ENCODE assay signal across 1 cellular context in the genomic region with DNA sequence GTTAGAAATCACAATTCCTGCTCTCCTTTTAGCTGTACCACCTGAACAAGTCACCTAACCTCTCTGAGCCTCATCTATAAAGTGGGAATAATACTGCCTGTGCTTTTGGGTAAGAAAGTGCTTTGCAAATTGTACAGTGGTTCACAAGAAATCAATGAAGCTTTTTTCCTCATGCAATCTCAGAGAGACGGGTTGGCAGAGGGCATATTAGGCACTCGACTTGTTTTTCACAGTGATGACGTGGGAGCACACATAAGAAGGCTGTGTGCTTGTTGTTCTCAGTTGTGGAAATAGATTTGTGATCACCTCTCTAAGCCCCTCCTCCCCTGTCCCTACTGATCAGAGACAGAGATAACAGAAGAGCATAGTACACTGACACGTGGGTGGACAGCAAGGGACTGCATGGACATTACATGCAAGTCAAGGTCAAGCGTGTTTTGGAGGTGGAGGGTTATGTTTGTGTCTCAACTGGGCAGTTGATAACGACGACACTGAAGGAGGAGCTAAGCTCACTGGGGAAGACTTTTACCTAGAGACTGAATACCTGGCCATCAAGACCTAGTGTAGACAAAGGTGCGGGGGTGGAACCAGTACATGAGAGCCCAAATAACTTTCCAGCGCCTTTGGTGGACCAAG.
TF ChIP-seq lines count a peak whose summit lies in the region.

No MANE protein-coding gene starts in this region.

TF ChIP-seq in HepG2, 621 proteins besides CTCF, POLR2A, EP300 and RAD21 (continued from another document and continues in another):
- TF ChIP-seq ZUFSP (CRISPR knock-in tag; IDR thresholded peaks at IDR 0.05; ENCODE audit: borderline replicate concordance) (no peak), DR1 (CRISPR knock-in tag; IDR thresholded peaks at IDR 0.05) (no peak), MYPOP (CRISPR knock-in tag; IDR thresholded peaks at IDR 0.05) (peak; percentile 90), TFAP4 (IDR thresholded peaks at IDR 0.05; ENCODE audit: borderline replicate concordance, low read depth) (peak; percentile 71; the same call in 1 of the 2 replicates), FOXM1 (CRISPR knock-in tag; IDR thresholded peaks at IDR 0.05) (no peak), FOSL2 (CRISPR knock-in tag; IDR thresholded peaks at IDR 0.05) (peak; percentile 93), SIX1 (CRISPR knock-in tag; IDR thresholded peaks at IDR 0.05; ENCODE audit: borderline replicate concordance) (peak; percentile 45; the same call in 1 of the 2 replicates), ESRRA (CRISPR knock-in tag; IDR thresholded peaks at IDR 0.05; ENCODE audit: low read depth) (peak; percentile 94), MAFK (conservative IDR thresholded peaks at IDR 0.05 in 1 of 2, IDR thresholded peaks at IDR 0.05 in 1 of 2; ENCODE audit: low read length in 2 of 2) (no peak), ZBTB33 (CRISPR knock-in tag; IDR thresholded peaks at IDR 0.05) (peak; percentile 70), ZBTB3 (CRISPR knock-in tag; IDR thresholded peaks at IDR 0.05; ENCODE audit: borderline replicate concordance, low read depth) (peak; percentile 99), ZNF282 (IDR thresholded peaks at IDR 0.05; ENCODE audit: partially characterized antibody) (no peak), GFI1 (CRISPR knock-in tag; IDR thresholded peaks at IDR 0.05; ENCODE audit: borderline replicate concordance) (peak; percentile 16; the same call in 1 of the 2 replicates), ZNF790 (CRISPR knock-in tag; IDR thresholded peaks at IDR 0.05; ENCODE audit: borderline replicate concordance) (no peak), ZNF550 (CRISPR knock-in tag; IDR thresholded peaks at IDR 0.05; ENCODE audit: borderline replicate concordance) (no peak), CCDC6 (CRISPR knock-in tag; IDR thresholded peaks at IDR 0.05) (peak; percentile 81), SNAI1 (CRISPR knock-in tag; IDR thresholded peaks at IDR 0.05; ENCODE audit: borderline replicate concordance) (no peak), HMGXB4 (CRISPR knock-in tag; IDR thresholded peaks at IDR 0.05; ENCODE audit: borderline replicate concordance in 1 of 2, low read depth in 1 of 2) (peak; percentile 70 to 80; a peak in 3 of 4 replicates), RBFOX2 (IDR thresholded peaks at IDR 0.05; ENCODE audit: low read depth, low read length) (no peak), NR2C2 (CRISPR knock-in tag; IDR thresholded peaks at IDR 0.05; ENCODE audit: borderline replicate concordance) (peak; percentile 81; the same call in 1 of the 2 replicates), ZNF564 (CRISPR knock-in tag; IDR thresholded peaks at IDR 0.05) (no peak; the same call in 1 of the 2 replicates), NFKB2 (CRISPR knock-in tag; IDR thresholded peaks at IDR 0.05; ENCODE audit: borderline replicate concordance) (no peak), MBNL3 (CRISPR knock-in tag; conservative IDR thresholded peaks at IDR 0.05) (no peak), HBP1 (CRISPR knock-in tag; IDR thresholded peaks at IDR 0.05; ENCODE audit: low read depth) (peak; percentile 96), SAP130 (CRISPR knock-in tag; IDR thresholded peaks at IDR 0.05; ENCODE audit: low read depth) (peak; percentile 99), TSC22D2 (CRISPR knock-in tag; IDR thresholded peaks at IDR 0.05; ENCODE audit: borderline replicate concordance) (0 out of 2 replicates have a peak, but pooled peaks have one; percentile 63), MBD4 (IDR thresholded peaks at IDR 0.05; ENCODE audit: borderline replicate concordance, low read length) (no peak; the same call in 1 of the 2 replicates), SRSF4 (IDR thresholded peaks at IDR 0.05; ENCODE audit: low read depth, low read length, poor library complexity, severe bottlenecking) (no peak), ZNF614 (CRISPR knock-in tag; IDR thresholded peaks at IDR 0.05; ENCODE audit: borderline replicate concordance) (peak; percentile 94), KAT2B (IDR thresholded peaks at IDR 0.05; ENCODE audit: borderline replicate concordance, low read depth, low read length) (no peak), CENPBD1 (CRISPR knock-in tag; IDR thresholded peaks at IDR 0.05; ENCODE audit: borderline replicate concordance, low read depth) (no peak), ZNF264 (CRISPR knock-in tag; IDR thresholded peaks at IDR 0.05) (peak; percentile 85), SNAPC2 (CRISPR knock-in tag; IDR thresholded peaks at IDR 0.05) (peak; percentile 79; the same call in 1 of the 2 replicates), FLYWCH1 (CRISPR knock-in tag; IDR thresholded peaks at IDR 0.05) (no peak), SRF (IDR thresholded peaks at IDR 0.05; ENCODE audit: low read depth, low read length) (no peak), SKIL (CRISPR knock-in tag; IDR thresholded peaks at IDR 0.05; ENCODE audit: borderline replicate concordance) (peak; percentile 99), HOXA9 (CRISPR knock-in tag; IDR thresholded peaks at IDR 0.05; ENCODE audit: borderline replicate concordance) (no peak)
- TF ChIP-seq, protein P1, sequence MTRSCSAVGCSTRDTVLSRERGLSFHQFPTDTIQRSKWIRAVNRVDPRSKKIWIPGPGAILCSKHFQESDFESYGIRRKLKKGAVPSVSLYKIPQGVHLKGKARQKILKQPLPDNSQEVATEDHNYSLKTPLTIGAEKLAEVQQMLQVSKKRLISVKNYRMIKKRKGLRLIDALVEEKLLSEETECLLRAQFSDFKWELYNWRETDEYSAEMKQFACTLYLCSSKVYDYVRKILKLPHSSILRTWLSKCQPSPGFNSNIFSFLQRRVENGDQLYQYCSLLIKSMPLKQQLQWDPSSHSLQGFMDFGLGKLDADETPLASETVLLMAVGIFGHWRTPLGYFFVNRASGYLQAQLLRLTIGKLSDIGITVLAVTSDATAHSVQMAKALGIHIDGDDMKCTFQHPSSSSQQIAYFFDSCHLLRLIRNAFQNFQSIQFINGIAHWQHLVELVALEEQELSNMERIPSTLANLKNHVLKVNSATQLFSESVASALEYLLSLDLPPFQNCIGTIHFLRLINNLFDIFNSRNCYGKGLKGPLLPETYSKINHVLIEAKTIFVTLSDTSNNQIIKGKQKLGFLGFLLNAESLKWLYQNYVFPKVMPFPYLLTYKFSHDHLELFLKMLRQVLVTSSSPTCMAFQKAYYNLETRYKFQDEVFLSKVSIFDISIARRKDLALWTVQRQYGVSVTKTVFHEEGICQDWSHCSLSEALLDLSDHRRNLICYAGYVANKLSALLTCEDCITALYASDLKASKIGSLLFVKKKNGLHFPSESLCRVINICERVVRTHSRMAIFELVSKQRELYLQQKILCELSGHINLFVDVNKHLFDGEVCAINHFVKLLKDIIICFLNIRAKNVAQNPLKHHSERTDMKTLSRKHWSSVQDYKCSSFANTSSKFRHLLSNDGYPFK (CRISPR knock-in tag; IDR thresholded peaks at IDR 0.05; ENCODE audit: borderline replicate concordance) = no peak
- TF ChIP-seq, protein P2, sequence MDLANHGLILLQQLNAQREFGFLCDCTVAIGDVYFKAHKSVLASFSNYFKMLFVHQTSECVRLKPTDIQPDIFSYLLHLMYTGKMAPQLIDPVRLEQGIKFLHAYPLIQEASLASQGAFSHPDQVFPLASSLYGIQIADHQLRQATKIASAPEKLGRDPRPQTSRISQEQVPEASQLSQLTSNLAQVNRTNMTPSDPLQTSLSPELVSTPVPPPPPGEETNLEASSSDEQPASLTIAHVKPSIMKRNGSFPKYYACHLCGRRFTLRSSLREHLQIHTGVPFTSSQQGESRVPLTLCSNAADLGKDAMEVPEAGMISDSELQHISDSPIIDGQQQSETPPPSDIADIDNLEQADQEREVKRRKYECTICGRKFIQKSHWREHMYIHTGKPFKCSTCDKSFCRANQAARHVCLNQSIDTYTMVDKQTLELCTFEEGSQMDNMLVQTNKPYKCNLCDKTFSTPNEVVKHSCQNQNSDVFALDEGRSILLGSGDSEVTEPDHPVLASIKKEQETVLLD (CRISPR knock-in tag; IDR thresholded peaks at IDR 0.05; ENCODE audit: low read depth) = no peak
- TF ChIP-seq, protein P3, sequence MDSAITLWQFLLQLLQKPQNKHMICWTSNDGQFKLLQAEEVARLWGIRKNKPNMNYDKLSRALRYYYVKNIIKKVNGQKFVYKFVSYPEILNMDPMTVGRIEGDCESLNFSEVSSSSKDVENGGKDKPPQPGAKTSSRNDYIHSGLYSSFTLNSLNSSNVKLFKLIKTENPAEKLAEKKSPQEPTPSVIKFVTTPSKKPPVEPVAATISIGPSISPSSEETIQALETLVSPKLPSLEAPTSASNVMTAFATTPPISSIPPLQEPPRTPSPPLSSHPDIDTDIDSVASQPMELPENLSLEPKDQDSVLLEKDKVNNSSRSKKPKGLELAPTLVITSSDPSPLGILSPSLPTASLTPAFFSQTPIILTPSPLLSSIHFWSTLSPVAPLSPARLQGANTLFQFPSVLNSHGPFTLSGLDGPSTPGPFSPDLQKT (CRISPR knock-in tag; IDR thresholded peaks at IDR 0.05; ENCODE audit: borderline replicate concordance) = no peak
